Comparison of ENCODE assay signal across 9 cellular contexts in the genomic region with DNA sequence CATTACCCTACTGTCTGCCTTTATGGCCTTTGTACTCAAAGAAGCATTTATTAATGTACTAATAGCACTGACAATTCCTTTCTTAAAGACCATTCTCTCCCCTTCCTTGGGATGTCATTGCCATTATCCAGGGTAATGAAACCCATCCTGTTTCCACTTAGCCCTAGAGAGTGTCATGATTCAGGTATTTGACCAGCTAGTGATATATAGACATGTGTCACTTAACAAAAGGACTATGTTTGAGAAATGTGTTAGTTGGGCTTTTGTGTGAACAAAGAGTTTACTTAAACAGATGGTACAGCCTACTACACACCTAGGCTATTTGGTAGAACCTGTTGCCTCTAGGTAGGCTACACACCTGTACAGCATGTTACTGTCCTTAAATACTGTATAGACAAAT. TPM values are rescaled to one million over a fixed set of nuclear protein-coding genes. Genes with fewer than 3 reads are reported as not detected.
A peak's percentile ranks its signal among the peaks of the same experiment; 100 is the strongest.
DNase-seq lines count a peak whose midpoint lies in the region; ATAC-seq, FAIRE-seq and TF ChIP-seq lines count a peak whose summit lies in the region.
"Had no signal": no experiment of that assay in that cellular context is flagged by ENCODE, and none has a peak within 500 bp of the region (broad histone marks: within the 10 kb centered on the region; RNA-seq: fewer than 3 reads in every experiment).

No MANE protein-coding gene starts in this region.

- H3K27ac ChIP-seq in suprapubic skin = no peak overlapping the region
- H3K27ac ChIP-seq in small intestine (ENCODE audit: low read depth in 1 of 2, low read length in 1 of 2) = no peak overlapping the region

- peaks cover 53% of the 10 kb centered on the region for H3K4me1 Mint-ChIP-seq in activated naive CD4-positive, alpha-beta T cell treated with anti-CD3 and anti-CD28 coated beads, Interleukin-2, amount 50 U/mL, for 24 hours
- H3K4me1 Mint-ChIP-seq in activated B cell treated with CpG ODN at 0.5 μM for 24 hours = peaks cover 44% of the 10 kb centered on the region

- H3K36me3 Mint-ChIP-seq in activated naive CD4-positive, alpha-beta T cell treated with anti-CD3 and anti-CD28 coated beads, Interleukin-2, amount 50 U/mL, for 24 hours = peaks cover 12% of the 10 kb centered on the region
- H3K36me3 Mint-ChIP-seq in activated B cell treated with CpG ODN at 0.5 μM for 24 hours (ENCODE audit: low read depth) = peaks cover 38% of the 10 kb centered on the region

- no peak for TF ChIP-seq EP300 in suprapubic skin (IDR thresholded peaks at IDR 0.05)

- H3K9me3 ChIP-seq in suprapubic skin (no peaks in the 10 kb centered on the region), small intestine (ENCODE audit: control insufficient read depth, low read depth) (no peaks in the 10 kb centered on the region)

- H3K4me3 ChIP-seq in fibroblast of villous mesenchyme (ENCODE audit: low read depth, low read length) = peak overlapping the region; percentile 17
- H3K4me3 ChIP-seq in suprapubic skin = peak overlapping the region; percentile 94
- no peak overlapping the region for H3K4me3 ChIP-seq in small intestine (ENCODE audit: low read depth in 1 of 2, low read length in 2 of 2)

- CTCF ChIA-PET in activated B cell treated with CpG ODN at 0.5 μM for 24 hours (lab: Charles Lee) = no interaction called here

- peaks cover 19% of the 10 kb centered on the region for H3K36me3 ChIP-seq in suprapubic skin
- peaks cover 0 to 2% of the 10 kb centered on the region in 2 donors for H3K36me3 ChIP-seq in small intestine (ENCODE audit: control insufficient read depth in 2 of 2, insufficient read depth in 2 of 2, low read length in 2 of 2)

- H3K4me3 Mint-ChIP-seq in activated naive CD4-positive, alpha-beta T cell treated with anti-CD3 and anti-CD28 coated beads, Interleukin-2, amount 50 U/mL, for 24 hours = peak overlapping the region; percentile 80
- peak overlapping the region; percentile 66 for H3K4me3 Mint-ChIP-seq in activated B cell treated with CpG ODN at 0.5 μM for 24 hours

- no peak for DNase-seq in activated naive CD4-positive, alpha-beta T cell treated with Interleukin-2 at 50 U/mL for 16 hours
- DNase-seq in activated B cell treated with CpG ODN at 0.5 μM for 24 hours (no peak), fibroblast of villous mesenchyme (ENCODE audit: low read depth) (no peak), suprapubic skin (ENCODE audit: low spot score in 2 of 2) (no peak), NOMO-1 treated with dmso at 0.1 percent for 144 hours (lab: John Stamatoyannopoulos, UW; ENCODE audit: unreplicated experiment) (no peak), small intestine (no peak)
- DNase-seq: central memory CD4-positive, alpha-beta T cell had no signal

- TF ChIP-seq CTCF in activated B cell treated with CpG ODN at 0.5 μM for 24 hours (IDR thresholded peaks at IDR 0.05) (no peak), fibroblast of villous mesenchyme (IDR thresholded peaks at IDR 0.05; ENCODE audit: insufficient read depth, low read depth, low read length) (no peak), suprapubic skin (IDR thresholded peaks at IDR 0.05) (no peak)

- H3K27me3 Mint-ChIP-seq in activated naive CD4-positive, alpha-beta T cell treated with anti-CD3 and anti-CD28 coated beads, Interleukin-2, amount 50 U/mL, for 24 hours = no peaks in the 10 kb centered on the region
- no peaks in the 10 kb centered on the region for H3K27me3 Mint-ChIP-seq in activated B cell treated with CpG ODN at 0.5 μM for 24 hours

- no peaks in the 10 kb centered on the region for H3K9me3 Mint-ChIP-seq in activated naive CD4-positive, alpha-beta T cell treated with anti-CD3 and anti-CD28 coated beads, Interleukin-2, amount 50 U/mL, for 24 hours
- no peaks in the 10 kb centered on the region for H3K9me3 Mint-ChIP-seq in activated B cell treated with CpG ODN at 0.5 μM for 24 hours

- ATAC-seq in activated B cell treated with CpG ODN at 0.5 μM for 24 hours (ENCODE audit: low read depth) = no peak
- ATAC-seq in GM21526 (IDR thresholded peaks at IDR 0.05; ENCODE audit: low FRiP score, unreplicated experiment) = no peak

- no peak for FAIRE-seq in small intestine (lab: Jason Lieb, UNC)

- no peak for TF ChIP-seq POLR2A in suprapubic skin (IDR thresholded peaks at IDR 0.05)

- H3K27me3 ChIP-seq in suprapubic skin (no peaks in the 10 kb centered on the region), small intestine (ENCODE audit: control insufficient read depth in 2 of 2, insufficient read depth in 2 of 2, low read length in 2 of 2) (no peaks in the 10 kb centered on the region)

- H3K4me1 ChIP-seq in suprapubic skin (peaks cover 28% of the 10 kb centered on the region), small intestine (ENCODE audit: control insufficient read depth in 2 of 2, insufficient read depth in 1 of 2, low read depth in 1 of 2, low read length in 1 of 2) (peaks cover 0 to 7% of the 10 kb centered on the region in 2 donors)

- H3K27ac Mint-ChIP-seq in activated naive CD4-positive, alpha-beta T cell treated with anti-CD3 and anti-CD28 coated beads, Interleukin-2, amount 50 U/mL, for 24 hours = peak overlapping the region; percentile 91
- H3K27ac Mint-ChIP-seq in activated B cell treated with CpG ODN at 0.5 μM for 24 hours = peak overlapping the region; percentile 96

- POLR2A ChIA-PET in activated B cell treated with CpG ODN at 0.5 μM for 24 hours (lab: Charles Lee) = interaction anchor here (1.2 to 2.8 kb wide), 3 partner anchors 26 to 159 kb away, joined by 5 to 54 read pairs (median 6); a partner anchor contains a TSS

- intact Hi-C loops in activated B cell treated with CpG ODN at 0.5 μM for 24 hours (cut with micrococcal nuclease) = loop anchor here (2.0 kb wide), 1 partner anchor 15 kb away; no protein-coding TSS in a partner anchor

RNA-seq across cellular contexts. Expression of a gene that starts 2.0 kb away (rescaled TPM):
- total RNA-seq in activated B cell treated with CpG ODN at 0.5 μM for 24 hours (191 and 212 TPM in 2 replicates), fibroblast of villous mesenchyme (142 and 177 TPM in 2 replicates), suprapubic skin (10 to 100 TPM; 73.7 to 91.3 (median 82.1) TPM)
- 100 to 1,000 TPM; 170 to 230 (median 203) TPM for polyA plus RNA-seq in small intestine

RNA-seq across cellular contexts. Expression of a gene that starts 26.4 kb away (rescaled TPM):
- total RNA-seq in activated B cell treated with CpG ODN at 0.5 μM for 24 hours = 28.3 and 30.1 TPM in 2 replicates
- total RNA-seq in fibroblast of villous mesenchyme = 45.1 and 57.9 TPM in 2 replicates
- 10 to 100 TPM; 14.2 to 30.7 (median 21.9) TPM for total RNA-seq in suprapubic skin
- polyA plus RNA-seq in small intestine = 10 to 100 TPM; 42.9 to 99.2 (median 43.5) TPM

Comparison
In these comparisons a context has a peak if more than half of its experiments do, and no peak if none do; other contexts are left out.
1. H3K4me3 ChIP-seq: peak in fibroblast of villous mesenchyme (single experiment) and suprapubic skin (single experiment); none in small intestine (0 of 2).